In genomic region chr18:36485772-36486171, GRCh38 we compare ENCODE assay signal across 17 cellular contexts.
DNase-seq lines count a peak whose midpoint lies in the region; ATAC-seq, FAIRE-seq and TF ChIP-seq lines count a peak whose summit lies in the region.
"Had no signal": no experiment of that assay in that cellular context is flagged by ENCODE, and none has a peak within 500 bp of the region (broad histone marks: within the 10 kb centered on the region; RNA-seq: fewer than 3 reads in every experiment).

No MANE protein-coding gene starts in this region.

- H3K9me2 ChIP-seq in PC-3 (replicated peaks; ENCODE audit: low read length) = no peaks in the 10 kb centered on the region

- H2AFZ ChIP-seq in PC-3 (ENCODE audit: low read length) (no peak overlapping the region), trophoblast cell (ENCODE audit: insufficient read depth, low read length, poor library complexity) (no peak overlapping the region)

- FAIRE-seq in H54 (lab: Jason Lieb, UNC) = no peak
- FAIRE-seq: GM12891, H1 had no signal

- no peak overlapping the region for H2AK5ac ChIP-seq in trophoblast cell (ENCODE audit: low read length)

- no peaks in the 10 kb centered on the region for H3K36me3 ChIP-seq in PC-3 (ENCODE audit: low read depth, low read length)
- peaks cover 0 to 3% of the 10 kb centered on the region in 2 experiments for H3K36me3 ChIP-seq in trophoblast cell (ENCODE audit: control insufficient read depth in 1 of 2, insufficient read depth in 2 of 2, low read length in 2 of 2)

- H3K9me3 ChIP-seq in PC-3 (ENCODE audit: low read length) (no peaks in the 10 kb centered on the region), trophoblast cell (ENCODE audit: insufficient read depth, low read depth, low read length) (peaks cover 2% of the 10 kb centered on the region)
- H3K9me3 ChIP-seq: Caco-2 had no signal

- intact Hi-C loops in PC-3 (cut with micrococcal nuclease) = no loop called here

- CTCF ChIA-PET in PC-3 (lab: Charles Lee) = no interaction called here

- H3K9me3 Mint-ChIP-seq in stimulated activated effector memory CD8-positive, alpha-beta T cell treated with anti-CD3 and anti-CD28 coated beads, Interleukin-12 subunit alpha, Interleukin-12 subunit beta, amount 100 ng/mL, for 72 hours = no peaks in the 10 kb centered on the region
- H3K9me3 Mint-ChIP-seq: CD8-positive, alpha-beta T cell; HFFc6 had no signal

- DNase-seq in NCI-H1436 (lab: John Stamatoyannopoulos, UW) (peak; percentile 7), NCI-H1436 treated with DMSO at 0.1 percent for 48 hours (lab: John Stamatoyannopoulos, UW) (no peak), PC-3 (peak; percentile 32), foreskin keratinocyte (peak in 1 of 2 donors; percentile 9), NAMALWA (ENCODE audit: low spot score) (no peak), trophoblast cell (no peak), H54 (ENCODE audit: insufficient read length, low spot score) (no peak)
- DNase-seq in stimulated activated effector memory CD8-positive, alpha-beta T cell treated with anti-CD3 and anti-CD28 coated beads, Interleukin-12 subunit alpha, Interleukin-12 subunit beta, amount 100 ng/mL, for 72 hours (ENCODE audit: low spot score in 2 of 2) = no peak
- DNase-seq: Caco-2; CD8-positive, alpha-beta T cell; DMS79; HCEC 1CT; HFFc6 had no signal

- H3K4me2 ChIP-seq in PC-3 (ENCODE audit: low read length) = no peak overlapping the region
- H3K4me2 ChIP-seq in trophoblast cell (ENCODE audit: low read length) = no peak overlapping the region

- no peak overlapping the region for H2BK12ac ChIP-seq in trophoblast cell (ENCODE audit: low read length)

- H3K4me1 Mint-ChIP-seq in stimulated activated effector memory CD8-positive, alpha-beta T cell treated with anti-CD3 and anti-CD28 coated beads, Interleukin-12 subunit alpha, Interleukin-12 subunit beta, amount 100 ng/mL, for 72 hours = no peaks in the 10 kb centered on the region
- H3K4me1 Mint-ChIP-seq: CD14-positive monocyte had no signal

- POLR2A ChIA-PET in PC-3 (lab: Charles Lee; ENCODE audit: unreplicated experiment) = no interaction called here

- ATAC-seq in PC-3 (no peak), foreskin keratinocyte (peak; percentile 64)
- ATAC-seq in stimulated activated effector memory CD8-positive, alpha-beta T cell treated with anti-CD3 and anti-CD28 coated beads, Interleukin-12 subunit alpha, Interleukin-12 subunit beta, amount 100 ng/mL, for 72 hours = peak; percentile 17
- ATAC-seq: CD8-positive, alpha-beta T cell had no signal

- no peak overlapping the region for H2BK120ac ChIP-seq in trophoblast cell (ENCODE audit: insufficient read depth, low read length, poor library complexity)

- H3K4me3 ChIP-seq in PC-3 (ENCODE audit: low read length) (no peak overlapping the region), trophoblast cell (ENCODE audit: low read depth, low read length) (no peak overlapping the region)

- TF ChIP-seq POLR2A in H54 (IDR thresholded peaks at IDR 0.05; ENCODE audit: low read depth, low read length) = no peak

- no peaks in the 10 kb centered on the region for H3F3A ChIP-seq in PC-3 (ENCODE audit: low read length, unreplicated experiment)

- BruUV-seq in PC-3 (replicated peaks; lab: Mats Ljungman, UMichigan) = no TSS peak

- no peak overlapping the region for H2BK5ac ChIP-seq in trophoblast cell (ENCODE audit: low read depth, low read length, poor library complexity)

- no peak overlapping the region for H3K9ac ChIP-seq in PC-3 (ENCODE audit: low read length)
- H3K9ac ChIP-seq in trophoblast cell (ENCODE audit: low read length) = no peak overlapping the region

- H3K18ac ChIP-seq in trophoblast cell (ENCODE audit: low read length) = no peak overlapping the region

- no peak overlapping the region for H4K12ac ChIP-seq in trophoblast cell (ENCODE audit: low read depth, low read length)

- no CpG with 5 or more reads among the region's 2 CpGs for whole genome bisulfite sequencing in trophoblast cell (ENCODE audit: extremely low coverage, insufficient coverage, insufficient read length)

- no peak overlapping the region for H3K27ac Mint-ChIP-seq in stimulated activated effector memory CD8-positive, alpha-beta T cell treated with anti-CD3 and anti-CD28 coated beads, Interleukin-12 subunit alpha, Interleukin-12 subunit beta, amount 100 ng/mL, for 72 hours
- H3K27ac Mint-ChIP-seq: CD14-positive monocyte; CD8-positive, alpha-beta T cell; HFFc6 had no signal

- no peak overlapping the region for H4K8ac ChIP-seq in trophoblast cell (ENCODE audit: low read depth, low read length)

- H3K4me1 ChIP-seq in PC-3 (ENCODE audit: insufficient read depth, low read length) (peaks cover 25% of the 10 kb centered on the region), foreskin keratinocyte (no peaks in the 10 kb centered on the region), trophoblast cell (ENCODE audit: control insufficient read depth in 1 of 2, insufficient read depth in 2 of 2, low read length in 2 of 2) (peaks cover 5 to 13% of the 10 kb centered on the region in 2 experiments)
- H3K4me1 ChIP-seq: Caco-2 had no signal

- H3K79me2 ChIP-seq in PC-3 (ENCODE audit: low read length) (no peaks in the 10 kb centered on the region), trophoblast cell (ENCODE audit: control insufficient read depth, insufficient read depth, low read length, poor library complexity) (no peaks in the 10 kb centered on the region)

- no peak overlapping the region for H3K23ac ChIP-seq in trophoblast cell (ENCODE audit: low read length)

- H3K27me3 ChIP-seq in PC-3 (ENCODE audit: low read length) = no peaks in the 10 kb centered on the region
- H3K27me3 ChIP-seq in foreskin keratinocyte = no peaks in the 10 kb centered on the region
- no peaks in the 10 kb centered on the region for H3K27me3 ChIP-seq in trophoblast cell (ENCODE audit: insufficient read depth, low read length)

- H3K4ac ChIP-seq in trophoblast cell (ENCODE audit: low read depth, low read length) = no peak overlapping the region

- no peak overlapping the region for H3K14ac ChIP-seq in trophoblast cell (ENCODE audit: low read length)

- H3K27ac ChIP-seq in PC-3 (ENCODE audit: low read length) = no peak overlapping the region
- no peak overlapping the region for H3K27ac ChIP-seq in foreskin keratinocyte
- no peak overlapping the region for H3K27ac ChIP-seq in trophoblast cell (ENCODE audit: low read depth, low read length)
- H3K27ac ChIP-seq: 22Rv1 had no signal

- no peak overlapping the region for H4K91ac ChIP-seq in trophoblast cell (ENCODE audit: low read depth, low read length)

- H3K36me3 Mint-ChIP-seq in stimulated activated effector memory CD8-positive, alpha-beta T cell treated with anti-CD3 and anti-CD28 coated beads, Interleukin-12 subunit alpha, Interleukin-12 subunit beta, amount 100 ng/mL, for 72 hours = no peaks in the 10 kb centered on the region
- H3K36me3 Mint-ChIP-seq: CD14-positive monocyte; CD8-positive, alpha-beta T cell had no signal

- no peaks in the 10 kb centered on the region for H3K79me1 ChIP-seq in trophoblast cell (ENCODE audit: low read length)

- no peak for TF ChIP-seq CTCF in PC-3 (conservative IDR thresholded peaks at IDR 0.05; ENCODE audit: low read depth, low read length)
- no peak for TF ChIP-seq CTCF in foreskin keratinocyte (conservative IDR thresholded peaks at IDR 0.05)

- H4K20me1 ChIP-seq in PC-3 (ENCODE audit: low read length) = no peaks in the 10 kb centered on the region

- H3K4me3 Mint-ChIP-seq in stimulated activated effector memory CD8-positive, alpha-beta T cell treated with anti-CD3 and anti-CD28 coated beads, Interleukin-12 subunit alpha, Interleukin-12 subunit beta, amount 100 ng/mL, for 72 hours = no peak overlapping the region
- H3K4me3 Mint-ChIP-seq: CD14-positive monocyte; CD8-positive, alpha-beta T cell; HFFc6 had no signal

Comparison
In these comparisons a context has a peak if more than half of its experiments do, and no peak if none do; other contexts are left out.
1. DNase-seq: peak in NCI-H1436 (single experiment) and PC-3 (single experiment); none in NCI-H1436 treated with DMSO at 0.1 percent for 48 hours (single experiment), stimulated activated effector memory CD8-positive, alpha-beta T cell treated with anti-CD3 and anti-CD28 coated beads, Interleukin-12 subunit alpha, Interleukin-12 subunit beta, amount 100 ng/mL, for 72 hours (0 of 2), NAMALWA (single experiment), trophoblast cell (0 of 2) and H54 (single experiment).